ENCODE assay signal across 18 cellular contexts in genomic region chr12:111467862-111468245, GRCh38.
DNase-seq lines count a peak whose midpoint lies in the region; TF ChIP-seq lines count a peak whose summit lies in the region.
"Had no signal": no experiment of that assay in that cellular context is flagged by ENCODE, and none has a peak within 500 bp of the region (broad histone marks: within the 10 kb centered on the region; RNA-seq: fewer than 3 reads in every experiment).

No MANE protein-coding gene starts in this region.

- intact Hi-C loops in activated naive CD4-positive, alpha-beta T cell treated with anti-CD3 and anti-CD28 coated beads for 36 hours (cut with micrococcal nuclease): loop anchor here (5.0 kb wide), 1 partner anchor 59 kb away; no protein-coding TSS in a partner anchor
- intact Hi-C loops in Calu3 (cut with micrococcal nuclease; ENCODE audit: unreplicated experiment) (no loop called here), spleen (cut with DNase I; ENCODE audit: low total_unique reads) (no loop called here)

- no peak for TF ChIP-seq RAD21 in liver (IDR thresholded peaks at IDR 0.05)

- no peaks in the 10 kb centered on the region for H3K27me3 Mint-ChIP-seq in activated T-cell treated with anti-CD3 and anti-CD28 coated beads, Interleukin-2, amount 50 U/mL, for 24 hours
- H3K27me3 Mint-ChIP-seq in activated naive CD4-positive, alpha-beta T cell treated with anti-CD3 and anti-CD28 coated beads for 36 hours (ENCODE audit: low read depth): no peaks in the 10 kb centered on the region
- H3K27me3 Mint-ChIP-seq in Calu3 (ENCODE audit: unreplicated experiment): no peaks in the 10 kb centered on the region

- TF ChIP-seq CTCF in liver (IDR thresholded peaks at IDR 0.05; ENCODE audit: low read depth, low read length, missing input control) (no peak), Calu3 (IDR thresholded peaks at IDR 0.05; ENCODE audit: unreplicated experiment) (no peak), spleen (IDR thresholded peaks at IDR 0.05 in 8 of 11, conservative IDR thresholded peaks at IDR 0.05 in 3 of 11) (no peak)

- H3K27me3 ChIP-seq in liver (ENCODE audit: control insufficient read depth in 4 of 4, insufficient read depth in 4 of 4, low read length in 3 of 4): no peaks in the 10 kb centered on the region
- no peaks in the 10 kb centered on the region for H3K27me3 ChIP-seq in spleen (replicated peaks in 1 of 7)
- H3K27me3 ChIP-seq: right atrium auricular region had no signal

- H3K27ac Mint-ChIP-seq in activated T-cell treated with anti-CD3 and anti-CD28 coated beads, Interleukin-2, amount 50 U/mL, for 24 hours: peak overlapping the region; percentile 18
- H3K27ac Mint-ChIP-seq in activated naive CD4-positive, alpha-beta T cell treated with anti-CD3 and anti-CD28 coated beads for 36 hours: no peak overlapping the region
- no peak overlapping the region for H3K27ac Mint-ChIP-seq in Calu3 (ENCODE audit: unreplicated experiment)
- H3K27ac Mint-ChIP-seq: CD8-positive, alpha-beta T cell had no signal

- peak overlapping the region; percentile 40 to 54 for H3K27ac ChIP-seq in liver (ENCODE audit: low read depth in 1 of 2, low read length in 2 of 2)
- peak overlapping the region in 1 of 8 donors; percentile 9 for H3K27ac ChIP-seq in spleen
- H3K27ac ChIP-seq: lower lobe of right lung, right atrium auricular region, VCaP had no signal

- 48% methylated on average over 4 of the region's 4 CpGs for WGBS in liver
- WGBS in spleen, 5 donors: 93 to 95% (median 94%) methylated on average over 4 of the region's 4 CpGs

- no peak for DNase-seq in activated T-cell treated with anti-CD3 and anti-CD28 coated beads, Interleukin-2, amount 50 U/mL, for 24 hours
- DNase-seq in activated T-cell treated with anti-CD3 and anti-CD28 coated beads for 4 hours: no peak
- DNase-seq in dedifferentiated amniotic fluid mesenchymal stem cell (ENCODE audit: extremely low spot score): peak; percentile 81
- DNase-seq in NCI-H2029 (lab: John Stamatoyannopoulos, UW): no peak
- DNase-seq in activated naive CD4-positive, alpha-beta T cell treated with anti-CD3 and anti-CD28 coated beads for 36 hours: no peak
- no peak for DNase-seq in Calu3
- no peak for DNase-seq in spleen
- DNase-seq: activated CD8-positive, alpha-beta memory T cell treated with anti-CD3 and anti-CD28 coated beads for 24 hours; activated effector memory CD4-positive, alpha-beta T cell treated with Interleukin-2 at 50 U/mL for 16 hours; CD8-positive, alpha-beta T cell; foreskin melanocyte; H9; lower lobe of right lung; stimulated activated CD4-positive, alpha-beta T cell treated with anti-CD3 and anti-CD28 coated beads, Interleukin-2, amount 100 ng/mL, for 24 hours had no signal

- H3K36me3 ChIP-seq in liver (ENCODE audit: control insufficient read depth in 4 of 4, insufficient read depth in 3 of 4, low read depth in 1 of 4, low read length in 3 of 4) (peaks cover 3 to 21% (median 14%) of the 10 kb centered on the region in 4 donors), spleen (peaks cover 0 to 93% (median 30%) of the 10 kb centered on the region in 6 donors)

- no peak overlapping the region for H3K4me3 Mint-ChIP-seq in activated T-cell treated with anti-CD3 and anti-CD28 coated beads, Interleukin-2, amount 50 U/mL, for 24 hours
- H3K4me3 Mint-ChIP-seq in activated naive CD4-positive, alpha-beta T cell treated with anti-CD3 and anti-CD28 coated beads for 36 hours: no peak overlapping the region
- H3K4me3 Mint-ChIP-seq in Calu3 (ENCODE audit: low read depth, unreplicated experiment): no peak overlapping the region
- H3K4me3 Mint-ChIP-seq: CD8-positive, alpha-beta T cell; H9; neural crest cell had no signal

- H3K4me3 ChIP-seq in liver (ENCODE audit: low read depth in 1 of 3, low read length in 3 of 3) (no peak overlapping the region), spleen (no peak overlapping the region)
- H3K4me3 ChIP-seq: lower lobe of right lung, right atrium auricular region had no signal

- no peak overlapping the region for H3K9ac ChIP-seq in liver (ENCODE audit: low read depth in 1 of 2, low read length in 2 of 2)

- peaks cover 72% of the 10 kb centered on the region for H3K36me3 Mint-ChIP-seq in activated T-cell treated with anti-CD3 and anti-CD28 coated beads, Interleukin-2, amount 50 U/mL, for 24 hours (ENCODE audit: low read depth)
- peaks cover 21% of the 10 kb centered on the region for H3K36me3 Mint-ChIP-seq in activated naive CD4-positive, alpha-beta T cell treated with anti-CD3 and anti-CD28 coated beads for 36 hours (ENCODE audit: low read depth)
- peaks cover 47% of the 10 kb centered on the region for H3K36me3 Mint-ChIP-seq in Calu3 (ENCODE audit: insufficient read depth, unreplicated experiment)

- peaks cover 8 to 13% (median 9%) of the 10 kb centered on the region in 4 donors for H3K4me1 ChIP-seq in liver (ENCODE audit: control insufficient read depth in 4 of 4, insufficient read depth in 4 of 4, low read length in 3 of 4)
- peaks cover 0 to 9% (median 0%) of the 10 kb centered on the region in 6 donors for H3K4me1 ChIP-seq in spleen
- H3K4me1 ChIP-seq: lower lobe of right lung, right atrium auricular region had no signal

- CTCF ChIA-PET in activated naive CD4-positive, alpha-beta T cell treated with anti-CD3 and anti-CD28 coated beads for 36 hours (lab: Charles Lee): no interaction called here
- CTCF ChIA-PET in Calu3 (lab: Charles Lee): interaction anchor here (0.7 kb wide), 2 partner anchors 100 to 102 kb away, joined by 3 to 4 read pairs; no protein-coding TSS in a partner anchor

- H3K4me1 Mint-ChIP-seq in activated T-cell treated with anti-CD3 and anti-CD28 coated beads, Interleukin-2, amount 50 U/mL, for 24 hours (ENCODE audit: low read depth): peaks cover 10% of the 10 kb centered on the region
- H3K4me1 Mint-ChIP-seq in activated naive CD4-positive, alpha-beta T cell treated with anti-CD3 and anti-CD28 coated beads for 36 hours (ENCODE audit: low read depth): peaks cover 7% of the 10 kb centered on the region
- H3K4me1 Mint-ChIP-seq in Calu3 (ENCODE audit: low read depth, unreplicated experiment): no peaks in the 10 kb centered on the region
- H3K4me1 Mint-ChIP-seq: H9, neural crest cell had no signal

- BruUV-seq in Calu3 (replicated peaks; lab: Mats Ljungman, UMichigan): no TSS peak

- H3K9me3 Mint-ChIP-seq in activated T-cell treated with anti-CD3 and anti-CD28 coated beads, Interleukin-2, amount 50 U/mL, for 24 hours: no peaks in the 10 kb centered on the region
- H3K9me3 Mint-ChIP-seq in activated naive CD4-positive, alpha-beta T cell treated with anti-CD3 and anti-CD28 coated beads for 36 hours: no peaks in the 10 kb centered on the region
- H3K9me3 Mint-ChIP-seq in Calu3 (ENCODE audit: low read depth, unreplicated experiment): no peaks in the 10 kb centered on the region
- H3K9me3 Mint-ChIP-seq: CD8-positive, alpha-beta T cell; H9; neural crest cell had no signal

- no peaks in the 10 kb centered on the region for H3K9me3 ChIP-seq in liver (ENCODE audit: control insufficient read depth in 4 of 4, low read length in 3 of 4)
- no peaks in the 10 kb centered on the region for H3K9me3 ChIP-seq in spleen
- H3K9me3 ChIP-seq: lower lobe of right lung, right atrium auricular region had no signal

- no peak for TF ChIP-seq POLR2A in spleen (IDR thresholded peaks at IDR 0.05)

TF ChIP-seq in liver, 16 proteins besides CTCF, POLR2A, EP300 and RAD21:
- TF ChIP-seq JUND (IDR thresholded peaks at IDR 0.05) (no peak), RXRA (IDR thresholded peaks at IDR 0.05) (peak in 1 of 2 donors; percentile 6), FOXA1 (IDR thresholded peaks at IDR 0.05) (no peak), NR2F2 (IDR thresholded peaks at IDR 0.05) (no peak), YY1 (IDR thresholded peaks at IDR 0.05) (no peak), MAX (IDR thresholded peaks at IDR 0.05) (no peak), GABPA (IDR thresholded peaks at IDR 0.05 in 1 of 2, conservative IDR thresholded peaks at IDR 0.05 in 1 of 2) (no peak), ATF3 (IDR thresholded peaks at IDR 0.05) (no peak), EGR1 (IDR thresholded peaks at IDR 0.05; ENCODE audit: low read depth in 2 of 2) (no peak)
